Comparison of ENCODE assay signal across 20 cellular contexts in the genomic region with DNA sequence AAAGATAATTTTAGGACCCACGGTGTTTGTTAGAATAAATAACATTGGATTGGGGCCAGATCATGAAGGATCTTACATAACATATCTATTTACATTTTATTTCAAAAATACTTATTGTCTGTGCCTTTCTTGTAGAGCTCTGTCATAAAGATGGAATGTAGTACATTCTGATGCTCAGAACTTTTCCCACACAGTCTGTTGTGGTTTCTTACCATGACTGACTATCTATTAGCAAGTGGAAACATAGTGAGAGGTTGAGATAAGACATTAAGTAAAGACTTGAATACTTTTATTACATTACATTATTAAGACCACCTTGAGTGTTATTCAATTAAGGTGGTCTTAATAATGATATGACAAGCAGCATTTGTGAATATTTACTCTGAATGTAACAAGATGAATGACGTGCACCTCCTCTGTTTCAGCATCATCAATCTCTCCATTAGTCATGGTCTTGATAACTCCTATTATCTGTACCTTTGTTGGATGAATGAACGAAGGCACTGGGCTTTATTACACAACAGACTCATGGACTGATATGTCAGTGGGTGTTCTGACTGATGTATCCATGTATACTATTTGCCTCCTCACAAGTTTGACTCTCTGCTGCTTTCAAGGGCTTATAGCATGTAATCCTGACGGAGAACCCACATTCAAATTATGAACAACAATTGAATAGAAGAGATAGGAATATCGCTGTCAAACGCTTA.
"Had no signal": no experiment of that assay in that cellular context is flagged by ENCODE, and none has a peak within 500 bp of the region (broad histone marks: within the 10 kb centered on the region; RNA-seq: fewer than 3 reads in every experiment).

No MANE protein-coding gene starts in this region.

- H3K36me3 Mint-ChIP-seq: activated naive CD4-positive, alpha-beta T cell treated with anti-CD3 and anti-CD28 coated beads, Interleukin-2, amount 10 ng/mL, durations not matched to agents 7 days and 5 days; natural killer cell treated with Interleukin-12 subunit alpha and Interleukin-12 subunit beta and Interleukin-15 and Interleukin-18, amount 100 ng/mL, for 72 hours had no signal

- H3K4me3 Mint-ChIP-seq: activated B cell treated with CpG ODN at 0.5 μM for 24 hours; activated naive CD4-positive, alpha-beta T cell treated with anti-CD3 and anti-CD28 coated beads, Interleukin-2, amount 10 ng/mL, durations not matched to agents 7 days and 5 days; natural killer cell treated with Interleukin-12 subunit alpha and Interleukin-12 subunit beta and Interleukin-15 and Interleukin-18, amount 100 ng/mL, for 72 hours; T-helper 17 cell; type B pancreatic cell had no signal

- H3K27ac Mint-ChIP-seq: activated B cell treated with CpG ODN at 0.5 μM for 24 hours; activated naive CD4-positive, alpha-beta T cell treated with anti-CD3 and anti-CD28 coated beads, Interleukin-2, amount 10 ng/mL, durations not matched to agents 7 days and 5 days; activated T-helper 2 cell treated with anti-CD3 and anti-CD28 coated beads, Interferon-gamma antibody, Interleukin-2, Interleukin-4, amounts not matched to agents 10 μg/mL and 5 μg/mL and 100 μg/mL, durations not matched to agents 14 hours and 24 hours and 36 hours; natural killer cell treated with Interleukin-12 subunit alpha and Interleukin-12 subunit beta and Interleukin-15 and Interleukin-18, amount 100 ng/mL, for 72 hours; progenitor cell of endocrine pancreas; T-helper 17 cell; type B pancreatic cell had no signal

- H3K36me3 ChIP-seq: adrenal gland, breast epithelium, colonic mucosa, suprapubic skin had no signal

- H3K27ac ChIP-seq: adrenal gland, breast epithelium, colonic mucosa, suprapubic skin had no signal

- H3K4me1 Mint-ChIP-seq: activated B cell treated with CpG ODN at 0.5 μM for 24 hours; activated naive CD4-positive, alpha-beta T cell treated with anti-CD3 and anti-CD28 coated beads, Interleukin-2, amount 10 ng/mL, durations not matched to agents 7 days and 5 days; T-helper 17 cell had no signal

- DNase-seq: activated B cell treated with CpG ODN at 0.5 μM for 24 hours; activated CD4-positive, alpha-beta T cell treated with anti-CD3 and anti-CD28 coated beads, Interleukin-2, amount 50 U/mL, for 1 hour; activated naive CD4-positive, alpha-beta T cell treated with anti-CD3 and anti-CD28 coated beads, Interleukin-2, amount 10 ng/mL, durations not matched to agents 7 days and 5 days; adrenal gland; colonic mucosa; effector CD4-positive, alpha-beta T cell; hypothalamus; left cardiac atrium; mucosa of descending colon; occipital lobe; stimulated activated CD4-positive, alpha-beta T cell treated with anti-CD3 and anti-CD28 coated beads, Interleukin-2, amount 100 ng/mL, for 48 hours; stimulated activated naive CD4-positive, alpha-beta T cell treated with Interleukin-2 at 50 U/mL for 16 hours; T-helper 17 cell had no signal

- H3K27me3 ChIP-seq: adrenal gland, breast epithelium, colonic mucosa, suprapubic skin had no signal

- H3K4me3 ChIP-seq: adrenal gland, breast epithelium, colonic mucosa, lung, mucosa of descending colon, suprapubic skin had no signal

- H3K4me1 ChIP-seq: adrenal gland, breast epithelium, colonic mucosa, suprapubic skin had no signal

- H3K9me3 ChIP-seq: adrenal gland, breast epithelium, colonic mucosa, suprapubic skin had no signal

- H3K27me3 Mint-ChIP-seq: activated B cell treated with CpG ODN at 0.5 μM for 24 hours; activated naive CD4-positive, alpha-beta T cell treated with anti-CD3 and anti-CD28 coated beads, Interleukin-2, amount 10 ng/mL, durations not matched to agents 7 days and 5 days; natural killer cell treated with Interleukin-12 subunit alpha and Interleukin-12 subunit beta and Interleukin-15 and Interleukin-18, amount 100 ng/mL, for 72 hours; T-helper 17 cell had no signal
